Comparison of ENCODE assay signal across 18 cellular contexts in the genomic region with DNA sequence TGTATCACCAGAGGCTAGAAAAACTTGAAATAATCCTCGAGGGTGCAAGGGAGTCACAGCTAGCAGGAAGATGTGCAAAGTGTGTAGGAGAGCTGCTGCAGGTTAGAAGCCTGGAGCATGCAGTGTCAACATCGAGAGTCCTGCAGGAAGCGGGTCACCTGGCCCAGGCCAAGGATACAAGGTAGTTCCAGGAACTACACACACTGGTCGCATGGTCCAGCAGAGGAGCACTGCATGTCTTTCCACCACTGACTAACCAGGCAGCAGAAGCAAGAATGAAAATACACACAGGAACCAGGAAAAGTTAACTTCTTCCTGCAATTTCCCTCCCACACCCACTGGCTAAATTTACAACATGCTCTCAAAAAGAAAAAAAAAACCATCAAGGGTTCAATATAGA. TPM values are rescaled to one million over a fixed set of nuclear protein-coding genes. Genes with fewer than 3 reads are reported as not detected.
DNase-seq lines count a peak whose midpoint lies in the region; ATAC-seq, FAIRE-seq and TF ChIP-seq lines count a peak whose summit lies in the region.
"Had no signal": no experiment of that assay in that cellular context is flagged by ENCODE, and none has a peak within 500 bp of the region (broad histone marks: within the 10 kb centered on the region; RNA-seq: fewer than 3 reads in every experiment).

No MANE protein-coding gene starts in this region.

- no peak overlapping the region for H3K9ac ChIP-seq in K562 (ENCODE audit: insufficient read depth in 1 of 2, low read depth in 2 of 2, low read length in 2 of 2)

- H2AFZ ChIP-seq in OCI-LY7 (ENCODE audit: low read length) (peak overlapping the region; percentile 54), K562 (ENCODE audit: low read depth, low read length) (no peak overlapping the region)

- H3K4me3 ChIP-seq in OCI-LY7 (ENCODE audit: low read depth, low read length, poor library complexity, severe bottlenecking): no peak overlapping the region
- H3K4me3 ChIP-seq in K562: no peak overlapping the region
- H3K4me3 ChIP-seq in mucosa of descending colon: no peak overlapping the region
- H3K4me3 ChIP-seq: BLaER1 treated with 17β-estradiol and CSF1 and Interleukin-3, amounts not matched to agents 10 nM and 100 nM; Peyer's patch; SJSA1 had no signal

- intact Hi-C loops in OCI-LY7 (cut with micrococcal nuclease; ENCODE audit: unreplicated experiment): no loop called here
- intact Hi-C loops in K562 (cut with micrococcal nuclease): no loop called here
- intact Hi-C loops in mucosa of descending colon (cut with DNase I, micrococcal nuclease): no loop called here

- H3K9me1 ChIP-seq in K562 (ENCODE audit: control insufficient read depth, insufficient read depth, low read length): no peaks in the 10 kb centered on the region

- H3K4me1 ChIP-seq in OCI-LY7 (ENCODE audit: insufficient read depth, low read length, poor library complexity, severe bottlenecking): peaks cover 5% of the 10 kb centered on the region
- H3K4me1 ChIP-seq in K562 (replicated peaks in 1 of 2; ENCODE audit: control insufficient read depth in 2 of 2, insufficient read depth in 2 of 2, low read length in 2 of 2): no peaks in the 10 kb centered on the region
- peaks cover 3% of the 10 kb centered on the region for H3K4me1 ChIP-seq in mucosa of descending colon (ENCODE audit: low read depth)
- H3K4me1 ChIP-seq: Peyer's patch, SJSA1 had no signal

- in situ Hi-C loops in K562 (cut with MboI): no loop called here

- CTCF ChIA-PET in OCI-LY7 (lab: Charles Lee; ENCODE audit: unreplicated experiment) (interaction anchor here (0.8 to 2.2 kb wide), 3 partner anchors 10 to 35 kb away, joined by 3 to 6 read pairs (median 3); no protein-coding TSS in a partner anchor), K562 (lab: Yijun Ruan, JAX; ENCODE audit: low intra/inter-chr PET ratio) (no interaction called here)

- TF ChIP-seq POLR2A in K562 (conservative IDR thresholded peaks at IDR 0.05): no peak

- TF ChIP-seq EP300 in K562 (IDR thresholded peaks at IDR 0.05; ENCODE audit: low read length): no peak

- POLR2A ChIA-PET in OCI-LY7 (lab: Charles Lee): interaction anchor here (0.6 to 7.7 kb wide), 17 partner anchors 9 to 191 kb away, joined by 3 to 96 read pairs (median 6); partner anchors contain the start of gene MIR17HG
- POLR2A ChIA-PET in K562 (lab: Yijun Ruan, JAX): interaction anchor here (0.6 to 2.0 kb wide), 10 partner anchors 9 to 1083 kb away, joined by 3 to 11 read pairs (median 4); partner anchors contain the start of gene MIR17HG

- peak; percentile 69 for ATAC-seq in K562
- peak; percentile 88 for ATAC-seq in mucosa of descending colon
- ATAC-seq: CD8-positive, alpha-beta T cell had no signal

- TF ChIP-seq RAD21 in K562 (CRISPR knock-in tag; conservative IDR thresholded peaks at IDR 0.05 in 1 of 2, IDR thresholded peaks at IDR 0.05 in 1 of 2): no peak

- H3K9me3 ChIP-seq in OCI-LY7 (ENCODE audit: low read length): 0 out of 2 replicates have a peak, but pooled peaks cover 5% of the 10 kb centered on the region
- no peaks in the 10 kb centered on the region for H3K9me3 ChIP-seq in K562 (replicated peaks; ENCODE audit: control insufficient read depth, insufficient read depth, low read depth, low read length)
- H3K9me3 ChIP-seq in mucosa of descending colon: no peaks in the 10 kb centered on the region
- H3K9me3 ChIP-seq: Peyer's patch, SJSA1 had no signal

- no peak overlapping the region for H3K27ac ChIP-seq in OCI-LY7 (ENCODE audit: low read depth, low read length, poor library complexity, severe bottlenecking)
- H3K27ac ChIP-seq in K562 (ENCODE audit: extremely low read depth, low read depth, low read length): no peak overlapping the region
- H3K27ac ChIP-seq: BLaER1 treated with 17β-estradiol and CSF1 and Interleukin-3, amounts not matched to agents 10 nM and 100 nM; Peyer's patch; SJSA1 had no signal

- under 1% methylated on average over 4 of the region's 4 CpGs for WGBS in K562 (ENCODE audit: insufficient coverage, low coverage, missing lambda C conversion rate)

- peaks cover 5% of the 10 kb centered on the region; the same call in 1 of the 2 replicates for H3K9me2 ChIP-seq in OCI-LY7 (ENCODE audit: insufficient read depth, low read length)

- no TSS peak for BruUV-seq in OCI-LY7 (replicated peaks; lab: Mats Ljungman, UMichigan)
- no TSS peak for BruUV-seq in K562 (replicated peaks; lab: Mats Ljungman, UMichigan)

- H3K79me2 ChIP-seq in OCI-LY7 (ENCODE audit: insufficient read depth, low read depth, low read length) (no peaks in the 10 kb centered on the region), K562 (ENCODE audit: control insufficient read depth, insufficient read depth, low read length) (no peaks in the 10 kb centered on the region)

- DNase-seq in OCI-LY7 (ENCODE audit: low spot score) (peak; percentile 39), K562 (ENCODE audit: extremely low read depth in 1 of 4, low spot score in 3 of 4) (no peak), mucosa of descending colon (peak in 2 of 3 donors; percentile 21 to 22), NCI-H748 (lab: John Stamatoyannopoulos, UW; ENCODE audit: unreplicated experiment) (no peak), NCI-H510A treated with DMSO at 0.1 percent for 48 hours (lab: John Stamatoyannopoulos, UW) (no peak)
- DNase-seq in stimulated activated CD4-positive, alpha-beta T cell treated with anti-CD3 and anti-CD28 coated beads, Interleukin-4, amount 100 ng/mL, for 24 hours: no peak
- DNase-seq in activated CD4-positive, alpha-beta T cell treated with anti-CD3 and anti-CD28 coated beads, Interleukin-2, amount 50 U/mL, for 4 hours: no peak
- DNase-seq: Calu3; CD8-positive, alpha-beta T cell; GOT3; NCI-H1417 treated with DMSO at 0.1 percent for 48 hours; NCI-H187 treated with DMSO at 0.1 percent for 48 hours; NCI-H2227 treated with DMSO at 0.1 percent for 48 hours; NCI-H524; Peyer's patch had no signal

- FAIRE-seq in K562 (lab: Jason Lieb, UNC): no peak

- no peaks in the 10 kb centered on the region; the same call in 1 of the 2 replicates for H4K20me1 ChIP-seq in OCI-LY7 (ENCODE audit: insufficient read depth, low read length)
- H4K20me1 ChIP-seq in K562 (replicated peaks; ENCODE audit: control insufficient read depth, insufficient read depth, low read length): no peaks in the 10 kb centered on the region
- H4K20me1 ChIP-seq: BLaER1 treated with 17β-estradiol and CSF1 and Interleukin-3, amounts not matched to agents 10 nM and 100 nM had no signal

- TF ChIP-seq CTCF in GM12872 (IDR thresholded peaks at IDR 0.05; ENCODE audit: insufficient read depth, low read depth, low read length) (peak; percentile 30; the same call in 1 of the 3 replicates), OCI-LY7 (conservative IDR thresholded peaks at IDR 0.05; ENCODE audit: low read length) (no peak), K562 (IDR thresholded peaks at IDR 0.05 in 2 of 3, conservative IDR thresholded peaks at IDR 0.05 in 1 of 3; ENCODE audit: insufficient read depth in 2 of 3, low read depth in 1 of 3, low read length in 3 of 3) (no peak), mucosa of descending colon (IDR thresholded peaks at IDR 0.05) (no peak)

- H3K36me3 ChIP-seq in OCI-LY7 (ENCODE audit: insufficient read depth, low read length) (no peaks in the 10 kb centered on the region), K562 (ENCODE audit: control insufficient read depth, insufficient read depth, low read length) (no peaks in the 10 kb centered on the region), mucosa of descending colon (ENCODE audit: low read depth) (no peaks in the 10 kb centered on the region)
- H3K36me3 ChIP-seq: BLaER1 treated with 17β-estradiol and CSF1 and Interleukin-3, amounts not matched to agents 10 nM and 100 nM; Peyer's patch; SJSA1 had no signal

- H3K4me2 ChIP-seq in OCI-LY7 (ENCODE audit: low read length): no peak overlapping the region
- no peak overlapping the region for H3K4me2 ChIP-seq in K562 (ENCODE audit: insufficient read depth, low read length)
- H3K4me2 ChIP-seq: BLaER1 treated with 17β-estradiol and CSF1 and Interleukin-3, amounts not matched to agents 10 nM and 100 nM had no signal

- no peaks in the 10 kb centered on the region for H3K27me3 ChIP-seq in K562 (ENCODE audit: control insufficient read depth in 2 of 2, insufficient read depth in 2 of 2, low read length in 2 of 2)
- H3K27me3 ChIP-seq: BLaER1 treated with 17β-estradiol and CSF1 and Interleukin-3, amounts not matched to agents 10 nM and 100 nM; Peyer's patch had no signal

TF ChIP-seq in K562, 482 proteins besides CTCF, POLR2A, EP300 and RAD21 (continues in another document):
- no peak for TF ChIP-seq MITF (IDR thresholded peaks at IDR 0.05)

RNA-seq across cellular contexts. Expression of gene MIR17HG, which starts 36.0 kb away (rescaled TPM):
- total RNA-seq in OCI-LY7 (2014; rRNA removed; shearing (Covaris generic)): 175 and 242 TPM in 2 replicates
- total RNA-seq in OCI-LY7 (2022): 199 and 229 TPM in 2 replicates
- total RNA-seq in K562 (2011; cell fraction: chromatin; rRNA removed; ENCODE audit: low replicate concordance): 458 and 1,073 TPM in 2 replicates
- total RNA-seq in K562 (2011; cell fraction: nucleolus; rRNA removed): 474 and 541 TPM in 2 replicates
- 882 and 1,501 TPM in 2 replicates for total RNA-seq in K562 (2011; cell fraction: nucleoplasm; rRNA removed)
- 55.3 and 100 TPM in 2 replicates for total RNA-seq in K562 (2014; rRNA removed)
- 177 and 218 TPM in 2 replicates for total RNA-seq in K562 (2014; rRNA removed; fragmentation: Illumina TruSeq; extraction: Trizol)
- total RNA-seq in K562 (2015; rRNA removed; fragmentation: Illumina TruSeq; extraction: Trizol): 130 and 149 TPM in 2 replicates
- total RNA-seq in K562 (2021): 77.8 and 106 TPM in 2 replicates
- 147 and 182 TPM in 2 replicates for polyA plus RNA-seq in K562 (2011; rRNA removed)
- 8.2 and 35.8 TPM in 2 replicates for polyA plus RNA-seq in K562 (2011; cell fraction: cytosol; rRNA removed)
- polyA plus RNA-seq in K562 (2011; cell fraction: nucleus; rRNA removed): 165 and 195 TPM in 2 replicates
- polyA plus RNA-seq in K562 (2012): 21.0 and 54.8 TPM in 2 replicates
- polyA plus RNA-seq in K562 (2014; fragmentation: Illumina TruSeq; extraction: Trizol): 43.2 and 59.7 TPM in 2 replicates
- 10 to 100 TPM; 44.2 to 67.6 TPM for polyA plus RNA-seq in K562 (2014; fragmentation: Nextera tagmentation; extraction: Ambion mirVana)
- polyA plus RNA-seq in K562 (2014; rRNA removed): 77.9 and 119 TPM in 2 replicates
- polyA minus RNA-seq in K562 (2011; rRNA and poly(A)+ RNA removed): 251 and 360 TPM in 2 replicates
- 17.0 and 22.7 TPM in 2 replicates for polyA minus RNA-seq in K562 (2011; cell fraction: cytosol; rRNA and poly(A)+ RNA removed)
- polyA minus RNA-seq in K562 (2011; cell fraction: nucleus; rRNA and poly(A)+ RNA removed): 714 and 1,502 TPM in 2 replicates
- 1 to 10 TPM; 4.1 to 6.1 (median 5.3) TPM for total RNA-seq in mucosa of descending colon

Comparison
In these comparisons a context has a peak if more than half of its experiments do, and no peak if none do; other contexts are left out.
1. DNase-seq: peak in OCI-LY7 (single experiment) and mucosa of descending colon (2 of 3); none in K562 (0 of 4), stimulated activated CD4-positive, alpha-beta T cell treated with anti-CD3 and anti-CD28 coated beads, Interleukin-4, amount 100 ng/mL, for 24 hours (single experiment), activated CD4-positive, alpha-beta T cell treated with anti-CD3 and anti-CD28 coated beads, Interleukin-2, amount 50 U/mL, for 4 hours (0 of 2), NCI-H748 (single experiment) and NCI-H510A treated with DMSO at 0.1 percent for 48 hours (single experiment).
2. RNA of gene MIR17HG, which starts 36.0 kb away (total RNA-seq): 175 to 242 TPM in OCI-LY7 and 55.3 to 1,501 TPM in K562; 4.1 to 6.1 TPM in mucosa of descending colon; every median in the first group is over 4 times any median in the second.